ENCODE assay signal across 9 cellular contexts in the genomic region with DNA sequence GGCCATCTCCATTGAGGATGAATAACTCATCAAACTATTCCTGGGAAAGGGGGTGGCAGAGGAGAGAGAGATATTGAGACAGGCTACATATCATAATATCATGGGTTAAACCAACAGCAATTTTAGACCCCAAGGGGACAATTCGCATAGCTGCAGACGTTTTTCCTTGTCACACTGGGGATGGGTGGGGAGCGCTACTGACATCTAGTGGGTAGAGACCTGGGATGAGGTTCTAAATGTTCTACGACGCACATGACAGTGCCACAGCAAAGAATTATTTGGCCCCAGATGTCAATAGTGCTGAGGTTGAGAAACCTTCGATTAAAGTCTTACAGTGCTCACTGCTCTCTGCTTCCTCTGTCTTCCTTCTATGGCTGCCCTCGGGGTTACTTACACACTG.
A peak's percentile ranks its signal among the peaks of the same experiment; 100 is the strongest.
DNase-seq lines count a peak whose midpoint lies in the region; TF ChIP-seq lines count a peak whose summit lies in the region.
"Had no signal": no experiment of that assay in that cellular context is flagged by ENCODE, and none has a peak within 500 bp of the region (broad histone marks: within the 10 kb centered on the region; RNA-seq: fewer than 3 reads in every experiment).

No MANE protein-coding gene starts in this region.

- TF ChIP-seq CTCF in C4-2B (conservative IDR thresholded peaks at IDR 0.05) (peak; percentile 42), GM12875 (IDR thresholded peaks at IDR 0.05; ENCODE audit: borderline replicate concordance, insufficient read depth, low read depth, low read length) (peak; percentile 42; the same call in 1 of the 2 replicates), OCI-LY1 (IDR thresholded peaks at IDR 0.05; ENCODE audit: low read length) (0 out of 2 replicates have a peak, but pooled peaks have one; percentile 6), uterus (IDR thresholded peaks at IDR 0.05) (no peak), ascending aorta (IDR thresholded peaks at IDR 0.05) (no peak)

- no peaks in the 10 kb centered on the region for H3K9me2 ChIP-seq in OCI-LY1 (ENCODE audit: low read depth, low read length)

- intact Hi-C loops in head of caudate nucleus (cut with DNase I) = loop anchor here (10.0 kb wide), 1 partner anchor 731 kb away; no protein-coding TSS in a partner anchor
- intact Hi-C loops in uterus (cut with DNase I; ENCODE audit: low total_unique reads) = no loop called here
- intact Hi-C loops in ascending aorta (cut with DNase I) = no loop called here

- no peak overlapping the region for H3K4me2 ChIP-seq in OCI-LY1 (ENCODE audit: low read length)

- H3K36me3 ChIP-seq in OCI-LY1 (ENCODE audit: insufficient read depth, low read length) (no peaks in the 10 kb centered on the region), uterus (no peaks in the 10 kb centered on the region), ascending aorta (no peaks in the 10 kb centered on the region)

- no peak overlapping the region for H3K9ac ChIP-seq in OCI-LY1 (ENCODE audit: low read length)

- H2AFZ ChIP-seq in OCI-LY1 (ENCODE audit: low read length) = no peak overlapping the region

- H3F3A ChIP-seq in OCI-LY1 (ENCODE audit: insufficient read depth, low read length) = no peaks in the 10 kb centered on the region

- H3K4me3 ChIP-seq in GM12875 (ENCODE audit: low read depth, low read length) = no peak overlapping the region
- no peak overlapping the region for H3K4me3 ChIP-seq in OCI-LY1 (ENCODE audit: low read depth, low read length, poor library complexity, severe bottlenecking)
- no peak overlapping the region for H3K4me3 ChIP-seq in uterus
- no peak overlapping the region for H3K4me3 ChIP-seq in ascending aorta

- no peaks in the 10 kb centered on the region for H3K4me1 ChIP-seq in OCI-LY1 (ENCODE audit: insufficient read depth, low read length, severe bottlenecking)
- H3K4me1 ChIP-seq in uterus = no peaks in the 10 kb centered on the region
- no peaks in the 10 kb centered on the region for H3K4me1 ChIP-seq in ascending aorta

- no peaks in the 10 kb centered on the region for H3K9me3 ChIP-seq in OCI-LY1 (ENCODE audit: low read length)
- H3K9me3 ChIP-seq in uterus = no peaks in the 10 kb centered on the region
- H3K9me3 ChIP-seq in ascending aorta = no peaks in the 10 kb centered on the region

- H3K27me3 ChIP-seq in OCI-LY1 (ENCODE audit: insufficient read depth, low read length) = no peaks in the 10 kb centered on the region
- no peaks in the 10 kb centered on the region for H3K27me3 ChIP-seq in uterus
- H3K27me3 ChIP-seq in ascending aorta = no peaks in the 10 kb centered on the region

- H3K79me2 ChIP-seq in OCI-LY1 (ENCODE audit: insufficient read depth, low read length) = no peaks in the 10 kb centered on the region

- no peak for TF ChIP-seq POLR2A in uterus (IDR thresholded peaks at IDR 0.05)

- DNase-seq in head of caudate nucleus (peak in 30 of 42 donors; percentile 8 to 61 (median 30)), uterus (no peak), ascending aorta (ENCODE audit: low spot score in 2 of 2) (no peak), epidermal melanocyte (ENCODE audit: insufficient read length, low spot score) (no peak)
- DNase-seq in activated CD8-positive, alpha-beta memory T cell treated with anti-CD3 and anti-CD28 coated beads for 24 hours = no peak
- DNase-seq: naive B cell had no signal

- no peak overlapping the region for H3K27ac ChIP-seq in C4-2B
- H3K27ac ChIP-seq in OCI-LY1 (ENCODE audit: low read depth, low read length, poor library complexity, severe bottlenecking) = no peak overlapping the region
- no peak overlapping the region for H3K27ac ChIP-seq in uterus
- no peak overlapping the region for H3K27ac ChIP-seq in ascending aorta

- H4K20me1 ChIP-seq in OCI-LY1 (ENCODE audit: insufficient read depth, low read length) = no peaks in the 10 kb centered on the region

Comparison
In these comparisons a context has a peak if more than half of its experiments do, and no peak if none do; other contexts are left out.
1. CTCF ChIP-seq: peak in C4-2B (single experiment), GM12875 (single experiment) and OCI-LY1 (single experiment); none in uterus (0 of 4) and ascending aorta (0 of 3).
2. DNase-seq: peak in head of caudate nucleus (30 of 42); none in activated CD8-positive, alpha-beta memory T cell treated with anti-CD3 and anti-CD28 coated beads for 24 hours (single experiment), uterus (0 of 2), ascending aorta (0 of 2) and epidermal melanocyte (single experiment).